Comparison of ENCODE assay signal across 1 cellular context in genomic region chr20:63848003-63848911, GRCh38.
TF ChIP-seq lines count a peak whose summit lies in the region.

No MANE protein-coding gene starts in this region.

TF ChIP-seq in GM12878, 131 proteins besides CTCF, POLR2A, EP300 and RAD21:
- TF ChIP-seq EGR1 (IDR thresholded peaks at IDR 0.05; ENCODE audit: borderline replicate concordance in 1 of 2, low read depth in 2 of 2, low read length in 2 of 2) (peak in 1 of 2 experiments; percentile 52; a peak in 1 of 3 replicates), ZBTB11 (CRISPR knock-in tag; IDR thresholded peaks at IDR 0.05) (no peak)
TF ChIP-seq in GM12878: peak in this region for 1.
